In the genomic region with DNA sequence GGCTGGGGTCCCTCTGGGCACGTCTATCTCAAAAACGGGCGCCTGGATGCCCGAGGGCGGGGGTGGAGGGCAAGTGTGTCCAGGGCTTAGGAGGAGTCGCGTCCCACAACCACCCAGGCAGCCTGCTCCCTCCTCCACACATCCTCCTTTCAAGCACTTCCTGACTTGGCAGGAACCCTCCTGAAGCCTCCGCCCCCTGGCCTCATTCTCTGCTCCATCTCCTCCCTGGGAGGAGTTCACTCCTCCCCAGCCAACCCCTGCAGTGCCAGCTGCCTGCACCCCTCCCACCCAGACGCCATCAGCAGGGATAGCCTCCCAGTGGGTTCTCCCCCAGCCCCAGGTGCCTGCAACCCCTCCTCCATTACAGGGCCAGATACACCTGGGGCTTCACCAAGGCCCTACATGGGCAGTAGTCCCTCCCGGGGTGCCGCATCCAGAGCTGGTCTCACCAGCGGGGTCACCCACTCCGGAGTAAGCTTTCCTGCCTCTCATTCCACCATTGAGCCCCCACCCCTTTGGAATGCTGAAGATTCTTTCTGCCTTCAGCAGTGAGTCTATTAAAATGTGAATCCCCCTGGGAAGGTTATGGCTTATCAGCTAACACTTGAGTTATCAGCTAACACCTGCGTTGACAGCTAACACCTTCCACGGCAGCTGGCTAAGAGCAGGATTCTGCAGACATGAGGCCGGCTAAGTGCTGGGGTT, we compare ENCODE assay signal across 8 cellular contexts. TPM values are rescaled to one million over a fixed set of nuclear protein-coding genes. Genes with fewer than 3 reads are reported as not detected.
A peak's percentile ranks its signal among the peaks of the same experiment; 100 is the strongest.
DNase-seq lines count a peak whose midpoint lies in the region; ATAC-seq, FAIRE-seq and TF ChIP-seq lines count a peak whose summit lies in the region.

No MANE protein-coding gene starts in this region.

- DNase-seq in DMS 273 treated with DMSO at 0.1 percent for 48 hours (lab: John Stamatoyannopoulos, UW) (peak; percentile 50), MG63 (peak; percentile 83), SIG-M5 treated with dmso at 0.1 percent for 504 hours (lab: John Stamatoyannopoulos, UW; ENCODE audit: unreplicated experiment) (peak; percentile 69), heart left ventricle (peak; percentile 84 to 86 (median 85)), small intestine (peak; percentile 25), ecto neural progenitor cell (ENCODE audit: low spot score) (no peak)
- DNase-seq in activated naive CD8-positive, alpha-beta T cell treated with anti-CD3 and anti-CD28 coated beads, Interleukin-2, amount 10 ng/mL, durations not matched to agents 7 days and 5 days: peak; percentile 70

- H3K27me3 ChIP-seq in MG63 (no peaks in the 10 kb centered on the region), heart left ventricle (no peaks in the 10 kb centered on the region), small intestine (ENCODE audit: control insufficient read depth in 2 of 2, insufficient read depth in 2 of 2, low read length in 2 of 2) (no peaks in the 10 kb centered on the region)

- FAIRE-seq in small intestine (lab: Jason Lieb, UNC): no peak

- WGBS in heart left ventricle, 4 donors: 13 to 25% (median 17%) methylated on average over 13 to 16 of the region's 16 CpGs
- WGBS in small intestine, 3 donors: 42 to 64% (median 53%) methylated on average over 15 to 16 of the region's 16 CpGs

- H3K4me3 ChIP-seq in MG63 (no peak overlapping the region), heart left ventricle (peak overlapping the region in 9 of 12 donors; percentile 15 to 38 (median 24)), small intestine (ENCODE audit: low read depth in 1 of 2, low read length in 2 of 2) (no peak overlapping the region)

- H3K27ac ChIP-seq in heart left ventricle: peak overlapping the region in 9 of 12 donors; percentile 47 to 72 (median 55)
- peak overlapping the region; percentile 6 to 24 for H3K27ac ChIP-seq in small intestine (ENCODE audit: low read depth in 1 of 2, low read length in 1 of 2)

- no peaks in the 10 kb centered on the region for H3K9me3 ChIP-seq in MG63
- no peaks in the 10 kb centered on the region for H3K9me3 ChIP-seq in heart left ventricle
- no peaks in the 10 kb centered on the region for H3K9me3 ChIP-seq in small intestine (ENCODE audit: control insufficient read depth, low read depth)

- no peak for TF ChIP-seq CTCF in heart left ventricle (IDR thresholded peaks at IDR 0.05)

- H3K4me1 Mint-ChIP-seq in activated naive CD8-positive, alpha-beta T cell treated with anti-CD3 and anti-CD28 coated beads, Interleukin-2, amount 10 ng/mL, durations not matched to agents 7 days and 5 days: peaks cover 35% of the 10 kb centered on the region

- intact Hi-C loops in heart left ventricle (cut with DNase I): loop anchor here in 1 of 10 donors (2.0 kb wide), 1 partner anchor 43 kb away; no protein-coding TSS in a partner anchor

- peak overlapping the region; percentile 77 for H3K4me3 Mint-ChIP-seq in activated naive CD8-positive, alpha-beta T cell treated with anti-CD3 and anti-CD28 coated beads, Interleukin-2, amount 10 ng/mL, durations not matched to agents 7 days and 5 days

- H3K36me3 ChIP-seq in MG63 (no peaks in the 10 kb centered on the region), heart left ventricle (no peaks in the 10 kb centered on the region), small intestine (ENCODE audit: control insufficient read depth in 2 of 2, insufficient read depth in 2 of 2, low read length in 2 of 2) (no peaks in the 10 kb centered on the region)

- no peaks in the 10 kb centered on the region for H3K9me3 Mint-ChIP-seq in activated naive CD8-positive, alpha-beta T cell treated with anti-CD3 and anti-CD28 coated beads, Interleukin-2, amount 10 ng/mL, durations not matched to agents 7 days and 5 days

- peaks cover 8 to 75% (median 52%) of the 10 kb centered on the region in 12 donors for H3K4me1 ChIP-seq in heart left ventricle
- no peaks in the 10 kb centered on the region for H3K4me1 ChIP-seq in small intestine (ENCODE audit: control insufficient read depth in 2 of 2, insufficient read depth in 1 of 2, low read depth in 1 of 2, low read length in 1 of 2)

- no peaks in the 10 kb centered on the region for H3K36me3 Mint-ChIP-seq in activated naive CD8-positive, alpha-beta T cell treated with anti-CD3 and anti-CD28 coated beads, Interleukin-2, amount 10 ng/mL, durations not matched to agents 7 days and 5 days

- H3K27ac Mint-ChIP-seq in activated naive CD8-positive, alpha-beta T cell treated with anti-CD3 and anti-CD28 coated beads, Interleukin-2, amount 10 ng/mL, durations not matched to agents 7 days and 5 days: peak overlapping the region; percentile 96

- H3K27me3 Mint-ChIP-seq in activated naive CD8-positive, alpha-beta T cell treated with anti-CD3 and anti-CD28 coated beads, Interleukin-2, amount 10 ng/mL, durations not matched to agents 7 days and 5 days: no peaks in the 10 kb centered on the region

- POLR2A ChIA-PET in activated naive CD8-positive, alpha-beta T cell treated with anti-CD3 and anti-CD28 coated beads, Interleukin-2, amount 10 ng/mL, durations not matched to agents 7 days and 5 days (lab: Charles Lee): interaction anchor here (0.8 to 1.9 kb wide), 4 partner anchors 26 to 222 kb away, joined by 3 to 8 read pairs (median 4); a partner anchor contains a TSS

- ATAC-seq in activated naive CD8-positive, alpha-beta T cell treated with anti-CD3 and anti-CD28 coated beads, Interleukin-2, amount 10 ng/mL, durations not matched to agents 7 days and 5 days (ENCODE audit: low read depth): peak; percentile 73
- ATAC-seq in heart left ventricle (peak; percentile 72 to 84 (median 74)), HG03460 (IDR thresholded peaks at IDR 0.05; ENCODE audit: unreplicated experiment) (no peak)

- peak in 1 of 2 donors; percentile 22 for TF ChIP-seq POLR2A in heart left ventricle (IDR thresholded peaks at IDR 0.05)

RNA-seq across cellular contexts. Expression of a gene that starts 24.4 kb away (rescaled TPM):
- total RNA-seq in MG63 (2014; rRNA removed; shearing (Covaris generic); ENCODE audit: low replicate concordance): 0.10 and 5.7 TPM in 2 replicates
- total RNA-seq in activated naive CD8-positive, alpha-beta T cell treated with anti-CD3 and anti-CD28 coated beads, Interleukin-2, amount 10 ng/mL, durations not matched to agents 7 days and 5 days: 1 to 10 TPM; 5.7 to 6.1 TPM
- 1 to 10 TPM in 7 of 9 donors, under 1 TPM in 2; 0.53 to 2.6 (median 1.4) TPM for total RNA-seq in heart left ventricle
- 1 to 10 TPM; 1.3 to 1.8 TPM for polyA plus RNA-seq in heart left ventricle
- 1 to 10 TPM; 2.9 to 4.4 (median 4.3) TPM for polyA plus RNA-seq in small intestine

Comparison
In these comparisons a context has a peak if more than half of its experiments do, and no peak if none do; other contexts are left out.
1. H3K4me3 ChIP-seq: peak in heart left ventricle (9 of 12); none in MG63 (single experiment) and small intestine (0 of 2).